Comparison of ENCODE assay signal across 20 cellular contexts in the genomic region with DNA sequence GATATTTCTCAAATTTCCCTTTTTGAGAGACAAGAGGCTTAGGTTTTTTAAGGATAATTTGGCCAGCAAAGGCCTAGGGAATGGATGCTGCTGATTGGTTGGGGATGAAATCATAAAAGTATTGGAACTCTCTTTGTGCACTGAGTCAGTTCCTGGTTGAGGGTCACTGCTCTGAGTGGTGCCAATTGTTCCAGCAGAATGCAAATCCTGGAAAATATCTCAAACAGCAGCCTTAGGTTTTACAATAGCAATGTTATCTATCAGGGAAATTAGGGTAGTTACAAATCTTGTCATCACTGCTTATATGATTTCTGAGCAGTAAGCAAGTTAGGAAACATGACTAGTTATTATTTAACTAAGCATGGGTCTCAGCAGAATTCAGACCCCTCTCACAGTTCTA.
A peak's percentile ranks its signal among the peaks of the same experiment; 100 is the strongest.
DNase-seq lines count a peak whose midpoint lies in the region; ATAC-seq and TF ChIP-seq lines count a peak whose summit lies in the region.
"Had no signal": no experiment of that assay in that cellular context is flagged by ENCODE, and none has a peak within 500 bp of the region (broad histone marks: within the 10 kb centered on the region; RNA-seq: fewer than 3 reads in every experiment).

No MANE protein-coding gene starts in this region.

- DNase-seq in HCEC 1CT (peak; percentile 34), amniotic stem cell (lab: John Stamatoyannopoulos, UW) (peak; percentile 25), fibroblast of the aortic adventitia (ENCODE audit: low read depth) (peak; percentile 38), renal cortical epithelial cell (ENCODE audit: low read depth) (peak; percentile 66), NCI-H345 treated with DMSO at 0.1 percent for 48 hours (lab: John Stamatoyannopoulos, UW; ENCODE audit: unreplicated experiment) (no peak), Ammon's horn (ENCODE audit: low spot score) (no peak), DMS 273 treated with DMSO at 0.1 percent for 48 hours (lab: John Stamatoyannopoulos, UW) (no peak)
- DNase-seq: DMS79, H7, HFFc6, NCI-H1092, NCI-H1436, NCI-H1930, NCI-H510A treated with DMSO at 0.1 percent for 48 hours, NCI-H748 treated with DMSO at 0.1 percent for 48 hours, SIG-M5, SK-N-SH had no signal

- no peak overlapping the region for H3K4me3 ChIP-seq in fibroblast of the aortic adventitia (ENCODE audit: low read depth, low read length)
- H3K4me3 ChIP-seq: K562 had no signal

- no peak for ATAC-seq in GM19397 (IDR thresholded peaks at IDR 0.05; ENCODE audit: unreplicated experiment)
- ATAC-seq: HepG2, K562 had no signal

- TF ChIP-seq CTCF in fibroblast of the aortic adventitia (IDR thresholded peaks at IDR 0.05; ENCODE audit: insufficient read depth, low read length) = no peak

Comparison
In these comparisons a context has a peak if more than half of its experiments do, and no peak if none do; other contexts are left out.
1. DNase-seq: peak in HCEC 1CT (single experiment), amniotic stem cell (single experiment), fibroblast of the aortic adventitia (single experiment) and renal cortical epithelial cell (single experiment); none in NCI-H345 treated with DMSO at 0.1 percent for 48 hours (single experiment), Ammon's horn (single experiment) and DMS 273 treated with DMSO at 0.1 percent for 48 hours (single experiment).